Comparison of ENCODE assay signal across 9 cellular contexts in the genomic region with DNA sequence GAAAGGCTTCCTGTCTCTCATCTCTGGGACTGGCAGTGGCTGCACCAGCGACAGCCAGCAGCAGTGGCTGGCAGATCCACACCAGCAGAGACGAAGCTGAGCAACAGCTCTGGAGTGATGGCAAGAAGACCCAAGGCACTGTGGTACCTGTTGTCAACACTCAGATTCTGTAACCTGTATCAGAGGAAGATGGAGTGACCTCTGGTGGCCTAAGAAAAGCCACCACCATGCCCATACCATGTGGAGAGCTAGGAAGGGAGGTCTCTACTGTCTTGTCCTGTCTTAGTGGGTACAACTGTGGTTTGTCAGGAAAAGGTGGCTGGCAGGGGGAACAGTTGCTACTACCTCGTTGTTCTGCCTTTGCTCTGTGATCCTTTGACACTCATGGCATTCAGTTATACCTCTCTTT. TPM values are rescaled to one million over a fixed set of nuclear protein-coding genes. Genes with fewer than 3 reads are reported as not detected.
DNase-seq lines count a peak whose midpoint lies in the region; ATAC-seq and TF ChIP-seq lines count a peak whose summit lies in the region.
"Had no signal": no experiment of that assay in that cellular context is flagged by ENCODE, and none has a peak within 500 bp of the region (broad histone marks: within the 10 kb centered on the region; RNA-seq: fewer than 3 reads in every experiment).

No MANE protein-coding gene starts in this region.

- ATAC-seq in GM21619 (IDR thresholded peaks at IDR 0.05; ENCODE audit: unreplicated experiment): no peak
- ATAC-seq: left cardiac atrium had no signal

- CTCF ChIA-PET in BJ (lab: Yijun Ruan, JAX): no interaction called here

- H3K36me3 ChIP-seq in BJ (ENCODE audit: control insufficient read depth, insufficient read depth, low read length): no peaks in the 10 kb centered on the region

- no peaks in the 10 kb centered on the region for H3K27me3 ChIP-seq in BJ (ENCODE audit: control insufficient read depth, insufficient read depth, low read length)

- POLR2A ChIA-PET in BJ (lab: Charles Lee): no interaction called here

- TF ChIP-seq CTCF in BJ (IDR thresholded peaks at IDR 0.05; ENCODE audit: insufficient read depth, low read depth, low read length) (0 out of 2 replicates have a peak, but pooled peaks have one; percentile 3), GM12864 (IDR thresholded peaks at IDR 0.05; ENCODE audit: low read depth, low read length, missing control alignments) (peak; percentile 56), fibroblast of villous mesenchyme (IDR thresholded peaks at IDR 0.05; ENCODE audit: insufficient read depth, low read depth, low read length) (peak; percentile 11)

- no peak overlapping the region for H3K4me3 ChIP-seq in BJ (ENCODE audit: low read depth, low read length)
- no peak overlapping the region for H3K4me3 ChIP-seq in GM12864 (ENCODE audit: low read depth, low read length)
- no peak overlapping the region for H3K4me3 ChIP-seq in fibroblast of villous mesenchyme (ENCODE audit: low read depth, low read length)

- DNase-seq in BJ (ENCODE audit: low read depth): no peak
- no peak for DNase-seq in GM12864 (ENCODE audit: low read depth)
- DNase-seq in RPMI8226: peak; percentile 37
- DNase-seq in fibroblast of villous mesenchyme (ENCODE audit: low read depth): no peak
- DNase-seq in SW480 (ENCODE audit: low spot score): no peak
- DNase-seq in NCI-H1436 (lab: John Stamatoyannopoulos, UW): no peak
- no peak for DNase-seq in GM19240 (ENCODE audit: insufficient read length, low spot score)
- DNase-seq: left cardiac atrium had no signal

RNA-seq across cellular contexts. Expression of a gene that starts 22.5 kb away (rescaled TPM):
- 0.07 and 0.33 TPM in 2 replicates for polyA plus RNA-seq in BJ (2011; rRNA removed)
- not detected in 2 replicates for polyA minus RNA-seq in BJ (2011; rRNA and poly(A)+ RNA removed)
- 0.97 and 1.7 TPM in 2 replicates for total RNA-seq in fibroblast of villous mesenchyme

RNA-seq across cellular contexts. Expression of a gene that starts 26.9 kb away (rescaled TPM):
- polyA plus RNA-seq in BJ (2011; rRNA removed): 31.5 and 48.7 TPM in 2 replicates
- 14.6 and 16.4 TPM in 2 replicates for polyA minus RNA-seq in BJ (2011; rRNA and poly(A)+ RNA removed)
- total RNA-seq in fibroblast of villous mesenchyme: 44.1 and 69.5 TPM in 2 replicates

Comparison
In these comparisons a context has a peak if more than half of its experiments do, and no peak if none do; other contexts are left out.
1. CTCF ChIP-seq: peak in every context shown above with its lines; median percentile 56 in GM12864; 11 in fibroblast of villous mesenchyme; 3 in BJ.